ENCODE assay signal across 4 cellular contexts in genomic region chr18:40974448-40974847, GRCh38.
"Had no signal": no experiment of that assay in that cellular context is flagged by ENCODE, and none has a peak within 500 bp of the region (broad histone marks: within the 10 kb centered on the region; RNA-seq: fewer than 3 reads in every experiment).

No MANE protein-coding gene starts in this region.

- H3K27ac ChIP-seq: HL-60, KMS-11 had no signal

- H3K4me3 ChIP-seq: K562 had no signal

- ATAC-seq: HepG2, K562 had no signal
